In genomic region chr14:87805315-87805723, GRCh38 we compare ENCODE assay signal across 1 cellular context.
TF ChIP-seq lines count a peak whose summit lies in the region.

No MANE protein-coding gene starts in this region.

TF ChIP-seq in GM12878, 131 proteins besides CTCF, POLR2A, EP300 and RAD21 (continued from another document):
- TF ChIP-seq ZNF592 (IDR thresholded peaks at IDR 0.05): no peak
- TF ChIP-seq KAT2A (conservative IDR thresholded peaks at IDR 0.05; ENCODE audit: control insufficient read depth, low read depth, low read length): no peak
- TF ChIP-seq MYC (IDR thresholded peaks at IDR 0.05; ENCODE audit: insufficient read depth, insufficient read length, insufficient replicate concordance, low read length, severe bottlenecking): no peak
- TF ChIP-seq CHD2 (IDR thresholded peaks at IDR 0.05; ENCODE audit: borderline replicate concordance, low read depth, low read length): no peak
